In genomic region chr15:80977627-80978036, GRCh38 we compare ENCODE assay signal across 9 cellular contexts. TPM values are rescaled to one million over a fixed set of nuclear protein-coding genes. Genes with fewer than 3 reads are reported as not detected.
A peak's percentile ranks its signal among the peaks of the same experiment; 100 is the strongest.
DNase-seq lines count a peak whose midpoint lies in the region; ATAC-seq and TF ChIP-seq lines count a peak whose summit lies in the region.
"Had no signal": no experiment of that assay in that cellular context is flagged by ENCODE, and none has a peak within 500 bp of the region (broad histone marks: within the 10 kb centered on the region; RNA-seq: fewer than 3 reads in every experiment).

No MANE protein-coding gene starts in this region.

- no peaks in the 10 kb centered on the region for H3K4me1 ChIP-seq in aorta (ENCODE audit: control insufficient read depth in 1 of 2, insufficient read depth in 2 of 2, low read length in 2 of 2)

- no peaks in the 10 kb centered on the region for H3K9me3 ChIP-seq in aorta (ENCODE audit: control insufficient read depth, low read length)

- peak overlapping the region; percentile 69; the same call in 1 of the 2 replicates for H3K27ac Mint-ChIP-seq in WTC11

- no peak overlapping the region for H3K27ac ChIP-seq in aorta (ENCODE audit: low read depth in 1 of 2, low read length in 2 of 2)

- WGBS in aorta, 2 donors: 41 to 46% methylated on average over 7 of the region's 7 CpGs

- intact Hi-C loops in aorta (cut with DNase I): loop anchor here (10.0 kb wide), 2 partner anchors 283 to 287 kb away; partner anchors contain the start of gene ABHD17C (in 2 of the 2)

- H3K4me3 Mint-ChIP-seq in WTC11: no peak overlapping the region

- POLR2A ChIA-PET in WTC11 (lab: Charles Lee): interaction anchor here (0.6 to 1.1 kb wide), 2 partner anchors 9 to 121 kb away, joined by 3 read pairs; no protein-coding TSS in a partner anchor

- CTCF ChIA-PET in WTC11 (lab: Charles Lee): interaction anchor here (0.6 to 5.2 kb wide), 26 partner anchors 10 to 528 kb away, joined by 3 to 82 read pairs (median 3); partner anchors contain the start of genes STARD5 and TLNRD1

- ATAC-seq in WTC11 (peak; percentile 93), aorta (ENCODE audit: low FRiP score) (peak; percentile 79), GM21381 (IDR thresholded peaks at IDR 0.05; ENCODE audit: unreplicated experiment) (no peak), HG02623 (IDR thresholded peaks at IDR 0.05; ENCODE audit: unreplicated experiment) (no peak)

- H3K36me3 ChIP-seq in aorta (ENCODE audit: control insufficient read depth in 1 of 2, insufficient read depth in 2 of 2, low read length in 1 of 2): no peaks in the 10 kb centered on the region

- no peaks in the 10 kb centered on the region for H3K27me3 ChIP-seq in aorta (ENCODE audit: control insufficient read depth in 1 of 2, insufficient read depth in 2 of 2, low read length in 1 of 2)

- peak; percentile 53 for TF ChIP-seq CTCF in WTC11 (IDR thresholded peaks at IDR 0.05)

- H3K36me3 Mint-ChIP-seq in WTC11: peaks cover 27% of the 10 kb centered on the region

- no peaks in the 10 kb centered on the region for H3K27me3 Mint-ChIP-seq in WTC11 (ENCODE audit: low read depth)

- no peaks in the 10 kb centered on the region for H3K9me3 Mint-ChIP-seq in WTC11

- peak; percentile 58 for DNase-seq in Daoy (ENCODE audit: low read depth)
- DNase-seq in NAMALWA (ENCODE audit: low spot score): peak; percentile 47
- DNase-seq in WTC11 (ENCODE audit: low spot score): peak; percentile 78
- peak; percentile 20 for DNase-seq in effector CD4-positive, alpha-beta T cell
- peak; percentile 67 for DNase-seq in midbrain (lab: John Stamatoyannopoulos, UW)
- peak; percentile 70 to 85 for DNase-seq in aorta

- H3K4me1 Mint-ChIP-seq in WTC11: peaks cover 31% of the 10 kb centered on the region

- no peak overlapping the region for H3K4me3 ChIP-seq in aorta (ENCODE audit: low read length in 2 of 2)
- H3K4me3 ChIP-seq: skin epidermis had no signal

TF ChIP-seq in WTC11, 78 proteins besides CTCF, POLR2A, EP300 and RAD21:
- no peak for TF ChIP-seq RORB (CRISPR knock-in tag; IDR thresholded peaks at IDR 0.05)
- TF ChIP-seq E2F5 (CRISPR knock-in tag; IDR thresholded peaks at IDR 0.05): no peak
- no peak for TF ChIP-seq GRHL2 (CRISPR knock-in tag; IDR thresholded peaks at IDR 0.05; ENCODE audit: insufficient replicate concordance, severe bottlenecking)
- TF ChIP-seq E2F1 (CRISPR knock-in tag; IDR thresholded peaks at IDR 0.05): no peak
- TF ChIP-seq SMAD3 (CRISPR knock-in tag; IDR thresholded peaks at IDR 0.05; ENCODE audit: borderline replicate concordance): no peak
- no peak for TF ChIP-seq NR2C2 (CRISPR knock-in tag; IDR thresholded peaks at IDR 0.05)
- TF ChIP-seq ETV6 (CRISPR knock-in tag; IDR thresholded peaks at IDR 0.05): no peak
- TF ChIP-seq ELF4 (CRISPR knock-in tag; IDR thresholded peaks at IDR 0.05; ENCODE audit: low read depth): no peak
- TF ChIP-seq ZBTB21 (CRISPR knock-in tag; IDR thresholded peaks at IDR 0.05; ENCODE audit: borderline replicate concordance): no peak
- no peak for TF ChIP-seq ZNF317 (CRISPR knock-in tag; IDR thresholded peaks at IDR 0.05; ENCODE audit: borderline replicate concordance, low read depth)

RNA-seq across cellular contexts. Expression of gene MESD, which starts 12.0 kb away (rescaled TPM):
- 14.2 and 22.3 TPM in 2 replicates for total RNA-seq in Daoy (2014; rRNA removed; shearing (Covaris generic))
- 26.9 to 28.3 TPM (median 27.9 TPM) in 3 replicates for total RNA-seq in WTC11 (2021)
- total RNA-seq in aorta: 10 to 100 TPM; 27.0 to 31.0 TPM
- 10 to 100 TPM; 11.2 to 13.3 TPM for polyA plus RNA-seq in aorta

RNA-seq across cellular contexts. Expression of gene TLNRD1, which starts 23.1 kb away (rescaled TPM):
- 27.4 and 28.0 TPM in 2 replicates for total RNA-seq in Daoy (2014; rRNA removed; shearing (Covaris generic))
- total RNA-seq in WTC11 (2021): 21.4 to 26.7 TPM (median 22.3 TPM) in 3 replicates
- 10 to 100 TPM; 15.7 to 24.4 TPM for total RNA-seq in aorta
- polyA plus RNA-seq in aorta: 1 to 10 TPM; 1.6 to 4.3 TPM

Comparison
In these comparisons a context has a peak if more than half of its experiments do, and no peak if none do; other contexts are left out.
1. DNase-seq: peak in every context shown above with its lines; median percentile 78 in WTC11; 78 in aorta; 67 in midbrain; 58 in Daoy; 47 in NAMALWA; 20 in effector CD4-positive, alpha-beta T cell.
2. ATAC-seq: peak in WTC11 (single experiment) and aorta (single experiment); none in GM21381 (single experiment) and HG02623 (single experiment).